In the genomic region with DNA sequence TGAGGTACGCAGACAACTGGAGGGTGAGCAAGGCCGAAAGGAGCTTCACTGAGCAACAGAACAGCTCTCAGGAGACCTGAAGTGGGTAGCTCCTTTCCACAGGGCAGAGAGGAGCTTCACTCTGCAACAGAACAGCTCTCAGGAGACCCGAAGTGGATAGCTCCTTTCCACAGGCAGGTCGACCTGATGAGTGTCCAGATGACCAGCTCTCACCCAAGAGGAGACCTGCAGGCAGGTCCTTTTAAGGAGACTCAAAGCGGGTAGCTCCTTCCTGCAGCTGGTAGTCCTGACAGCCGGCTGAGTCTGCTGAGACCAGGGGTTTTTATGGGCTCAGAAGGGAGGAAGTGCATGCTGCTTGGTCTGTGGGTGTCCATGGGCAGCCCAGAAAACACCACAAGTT, we compare ENCODE assay signal across 1 cellular context.
TF ChIP-seq lines count a peak whose summit lies in the region.

No MANE protein-coding gene starts in this region.

TF ChIP-seq in HepG2, 621 proteins besides CTCF, POLR2A, EP300 and RAD21:
- TF ChIP-seq ZNF713 (CRISPR knock-in tag; IDR thresholded peaks at IDR 0.05) (no peak), PLRG1 (conservative IDR thresholded peaks at IDR 0.05) (no peak), GABPB1 (CRISPR knock-in tag; IDR thresholded peaks at IDR 0.05) (no peak), MAFF (IDR thresholded peaks at IDR 0.05; ENCODE audit: low read depth, low read length) (no peak), SALL1 (CRISPR knock-in tag; IDR thresholded peaks at IDR 0.05) (no peak), RFXANK (CRISPR knock-in tag; IDR thresholded peaks at IDR 0.05) (no peak), STAG1 (CRISPR knock-in tag; IDR thresholded peaks at IDR 0.05) (no peak)
